ENCODE assay signal across 10 cellular contexts in genomic region chr13:25833761-25834160, GRCh38.
"Had no signal": no experiment of that assay in that cellular context is flagged by ENCODE, and none has a peak within 500 bp of the region (broad histone marks: within the 10 kb centered on the region; RNA-seq: fewer than 3 reads in every experiment).

No MANE protein-coding gene starts in this region.

- H3K9me3 Mint-ChIP-seq: GM23338, H9 had no signal

- H2AFZ ChIP-seq: GM23248, GM23338 had no signal

- DNase-seq: GM23248, GOT3, H7, H9, HCEC 1CT, HFFc6 had no signal

- H3K4me3 ChIP-seq: GM23248, GM23338 had no signal

- ATAC-seq: GM23338, HCT116 had no signal

- FAIRE-seq: H1, H54 had no signal

- H3K4me3 Mint-ChIP-seq: GM23338, H9, HFFc6 had no signal

- H3K4me2 ChIP-seq: GM23338 had no signal

- H3K27ac ChIP-seq: GM23248 had no signal

- H3K27ac Mint-ChIP-seq: GM23338, HFFc6 had no signal

- H3K9ac ChIP-seq: GM23248 had no signal
